In the genomic region with DNA sequence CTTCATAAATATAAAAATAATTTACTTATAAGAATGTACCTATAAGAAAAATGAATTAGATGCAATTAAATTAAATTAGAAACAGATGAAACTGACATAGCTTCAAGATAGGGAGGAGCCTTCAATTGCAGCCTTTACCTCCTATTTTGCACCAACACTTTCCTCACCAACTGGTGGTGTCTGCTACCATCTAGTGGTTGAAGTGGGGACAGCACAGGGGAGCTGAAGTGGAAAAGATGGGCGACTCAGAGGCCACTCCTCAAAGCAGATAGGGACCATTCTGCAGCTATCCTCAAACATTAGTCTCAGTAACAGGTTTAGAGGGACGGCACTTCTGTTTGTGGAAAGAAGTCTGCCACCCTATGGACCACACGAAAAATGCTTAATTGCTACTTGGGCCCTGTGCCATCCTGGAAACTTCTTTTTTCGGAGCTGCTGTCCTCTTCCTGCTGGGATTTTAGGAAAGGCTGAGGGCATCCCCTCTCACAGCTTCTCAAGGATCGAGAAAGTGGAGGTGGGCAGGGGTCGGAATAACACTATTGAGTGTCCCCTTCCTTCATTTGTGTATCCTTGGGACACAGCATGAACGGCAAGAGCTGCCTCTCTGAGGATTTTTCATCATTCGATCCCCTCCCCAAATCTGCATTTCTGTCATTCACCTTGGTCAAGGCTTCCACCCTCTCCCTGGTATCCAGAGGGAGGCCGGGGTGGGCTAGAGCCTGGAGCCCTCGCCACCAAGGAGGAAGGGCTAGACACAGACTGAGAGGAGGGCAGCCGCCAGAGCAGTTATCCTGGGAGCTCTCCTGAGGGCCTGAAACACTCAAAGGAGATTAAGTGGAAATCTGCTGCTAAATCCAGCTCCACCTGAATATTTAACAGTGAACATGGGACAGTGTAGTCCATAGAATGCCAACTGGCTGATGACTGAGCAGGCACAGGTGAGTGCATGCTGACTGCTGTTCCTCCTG, we compare ENCODE assay signal across 8 cellular contexts. TPM values are rescaled to one million over a fixed set of nuclear protein-coding genes. Genes with fewer than 3 reads are reported as not detected.
DNase-seq lines count a peak whose midpoint lies in the region; ATAC-seq and TF ChIP-seq lines count a peak whose summit lies in the region.

No MANE protein-coding gene starts in this region.

- no peaks in the 10 kb centered on the region for H3K4me1 Mint-ChIP-seq in natural killer cell treated with Interleukin-12 subunit alpha and Interleukin-12 subunit beta and Interleukin-15 and Interleukin-18, amount 100 ng/mL, for 72 hours (ENCODE audit: low read depth in 2 of 2)
- no peaks in the 10 kb centered on the region for H3K4me1 Mint-ChIP-seq in stimulated activated naive B cell treated with anti-CD40 and anti-IgM and Interleukin-4, amounts not matched to agents 10 μg/mL and 1 μg/mL and 100 μg/mL, for 72 hours

- peak; percentile 89 for TF ChIP-seq CTCF in GM06990 (IDR thresholded peaks at IDR 0.05; ENCODE audit: insufficient read depth, low read length, poor library complexity, severe bottlenecking)
- peak in 2 of 3 experiments; percentile 95 to 99 for TF ChIP-seq CTCF in esophagus muscularis mucosa (IDR thresholded peaks at IDR 0.05)

- no peaks in the 10 kb centered on the region for H3K36me3 ChIP-seq in GM06990 (ENCODE audit: control insufficient read depth, insufficient read depth, low read length)
- H3K36me3 ChIP-seq in Karpas-422 (ENCODE audit: insufficient read depth, low read length): no peaks in the 10 kb centered on the region
- H3K36me3 ChIP-seq in esophagus muscularis mucosa: no peaks in the 10 kb centered on the region

- H3K79me2 ChIP-seq in Karpas-422 (ENCODE audit: low read length): no peaks in the 10 kb centered on the region

- DNase-seq in GM06990 (ENCODE audit: extremely low read depth, insufficient read length): peak; percentile 29
- peak; percentile 95 for DNase-seq in Karpas-422
- DNase-seq in OCI-M1 (lab: John Stamatoyannopoulos, UW): peak; percentile 93
- peak; percentile 81 for DNase-seq in activated T-cell treated with anti-CD3 and anti-CD28 coated beads for 24 hours (ENCODE audit: low read depth)
- DNase-seq in esophagus muscularis mucosa (ENCODE audit: extremely low spot score): peak; percentile 94
- peak; percentile 73 for DNase-seq in natural killer cell treated with Interleukin-12 subunit alpha and Interleukin-12 subunit beta and Interleukin-15 and Interleukin-18, amount 100 ng/mL, for 72 hours (ENCODE audit: low spot score)
- peak; percentile 75 for DNase-seq in stimulated activated naive B cell treated with anti-CD40 and anti-IgM and Interleukin-4, amounts not matched to agents 10 μg/mL and 1 μg/mL and 100 μg/mL, for 72 hours

- no peak overlapping the region for H3K9ac ChIP-seq in Karpas-422 (ENCODE audit: low read length)

- H4K20me1 ChIP-seq in Karpas-422 (ENCODE audit: insufficient read depth, low read depth, low read length): no peaks in the 10 kb centered on the region

- no peak overlapping the region for H3K4me3 Mint-ChIP-seq in natural killer cell treated with Interleukin-12 subunit alpha and Interleukin-12 subunit beta and Interleukin-15 and Interleukin-18, amount 100 ng/mL, for 72 hours
- no peak overlapping the region for H3K4me3 Mint-ChIP-seq in stimulated activated naive B cell treated with anti-CD40 and anti-IgM and Interleukin-4, amounts not matched to agents 10 μg/mL and 1 μg/mL and 100 μg/mL, for 72 hours

- ATAC-seq in natural killer cell treated with Interleukin-12 subunit alpha and Interleukin-12 subunit beta and Interleukin-15 and Interleukin-18, amount 100 ng/mL, for 72 hours: peak; percentile 76 to 78
- ATAC-seq in stimulated activated naive B cell treated with anti-CD40 and anti-IgM and Interleukin-4, amounts not matched to agents 10 μg/mL and 1 μg/mL and 100 μg/mL, for 72 hours (replicated peaks): peak; percentile 93
- no peak for ATAC-seq in HG02970 (IDR thresholded peaks at IDR 0.05; ENCODE audit: low FRiP score, unreplicated experiment)

- H3K9me2 ChIP-seq in Karpas-422 (replicated peaks; ENCODE audit: insufficient read depth, low read length): no peaks in the 10 kb centered on the region

- peaks cover 0 to 2% of the 10 kb centered on the region in 2 donors for H3K27me3 Mint-ChIP-seq in natural killer cell treated with Interleukin-12 subunit alpha and Interleukin-12 subunit beta and Interleukin-15 and Interleukin-18, amount 100 ng/mL, for 72 hours
- peaks cover 0 to 6% of the 10 kb centered on the region in 2 donors for H3K27me3 Mint-ChIP-seq in stimulated activated naive B cell treated with anti-CD40 and anti-IgM and Interleukin-4, amounts not matched to agents 10 μg/mL and 1 μg/mL and 100 μg/mL, for 72 hours

- no peaks in the 10 kb centered on the region for H3K9me3 Mint-ChIP-seq in natural killer cell treated with Interleukin-12 subunit alpha and Interleukin-12 subunit beta and Interleukin-15 and Interleukin-18, amount 100 ng/mL, for 72 hours
- no peaks in the 10 kb centered on the region for H3K9me3 Mint-ChIP-seq in stimulated activated naive B cell treated with anti-CD40 and anti-IgM and Interleukin-4, amounts not matched to agents 10 μg/mL and 1 μg/mL and 100 μg/mL, for 72 hours

- H3K9me3 ChIP-seq in Karpas-422 (ENCODE audit: low read length): no peaks in the 10 kb centered on the region
- no peaks in the 10 kb centered on the region for H3K9me3 ChIP-seq in esophagus muscularis mucosa

- no peak for TF ChIP-seq POLR2A in esophagus muscularis mucosa (IDR thresholded peaks at IDR 0.05; ENCODE audit: low read depth)

- H3K27me3 ChIP-seq in GM06990 (replicated peaks; ENCODE audit: control insufficient read depth, insufficient read depth, low read length) (no peaks in the 10 kb centered on the region; the same call in 1 of the 2 replicates), Karpas-422 (ENCODE audit: low read length) (no peaks in the 10 kb centered on the region), esophagus muscularis mucosa (peaks cover 0 to 10% (median 0%) of the 10 kb centered on the region in 4 donors)

- H3K4me3 ChIP-seq in GM06990 (replicated peaks; ENCODE audit: low read depth, low read length) (no peak overlapping the region), Karpas-422 (ENCODE audit: low read length) (no peak overlapping the region), esophagus muscularis mucosa (no peak overlapping the region)

- H3K36me3 Mint-ChIP-seq in natural killer cell treated with Interleukin-12 subunit alpha and Interleukin-12 subunit beta and Interleukin-15 and Interleukin-18, amount 100 ng/mL, for 72 hours: no peaks in the 10 kb centered on the region
- no peaks in the 10 kb centered on the region for H3K36me3 Mint-ChIP-seq in stimulated activated naive B cell treated with anti-CD40 and anti-IgM and Interleukin-4, amounts not matched to agents 10 μg/mL and 1 μg/mL and 100 μg/mL, for 72 hours

- H2AFZ ChIP-seq in Karpas-422 (ENCODE audit: low read length): no peak overlapping the region

- H3K4me2 ChIP-seq in Karpas-422 (ENCODE audit: low read depth, low read length, poor library complexity, severe bottlenecking): no peak overlapping the region

- no peak for TF ChIP-seq EP300 in esophagus muscularis mucosa (IDR thresholded peaks at IDR 0.05)

- H3K4me1 ChIP-seq in Karpas-422 (ENCODE audit: low read length) (peaks cover 8% of the 10 kb centered on the region), esophagus muscularis mucosa (peaks cover 0 to 30% (median 26%) of the 10 kb centered on the region in 4 donors)

- H3K27ac ChIP-seq in Karpas-422 (ENCODE audit: low read length): no peak overlapping the region
- H3K27ac ChIP-seq in esophagus muscularis mucosa (replicated peaks in 1 of 4): no peak overlapping the region

- intact Hi-C loops in esophagus muscularis mucosa (cut with DNase I): loop anchor here (1.0 to 10.0 kb wide), 4 partner anchors 37 to 406 kb away; no protein-coding TSS in a partner anchor

- WGBS in esophagus muscularis mucosa: 47% methylated on average over 11 of the region's 11 CpGs

- H3K27ac Mint-ChIP-seq in natural killer cell treated with Interleukin-12 subunit alpha and Interleukin-12 subunit beta and Interleukin-15 and Interleukin-18, amount 100 ng/mL, for 72 hours: no peak overlapping the region
- H3K27ac Mint-ChIP-seq in stimulated activated naive B cell treated with anti-CD40 and anti-IgM and Interleukin-4, amounts not matched to agents 10 μg/mL and 1 μg/mL and 100 μg/mL, for 72 hours: no peak overlapping the region

RNA-seq across cellular contexts. Expression of a gene that starts 9.6 kb away (rescaled TPM):
- not detected in 2 replicates for total RNA-seq in Karpas-422 (2014; rRNA removed; shearing (Covaris generic); ENCODE audit: low replicate concordance)
- total RNA-seq in esophagus muscularis mucosa: not detected
- total RNA-seq in natural killer cell treated with Interleukin-12 subunit alpha and Interleukin-12 subunit beta and Interleukin-15 and Interleukin-18, amount 100 ng/mL, for 72 hours: under 1 TPM in 1 of 2 donors, not detected in 1; 0.21 TPM

RNA-seq across cellular contexts. Expression of a gene that starts 53.0 kb away (rescaled TPM):
- total RNA-seq in Karpas-422 (2014; rRNA removed; shearing (Covaris generic); ENCODE audit: low replicate concordance): 352 and 401 TPM in 2 replicates
- 100 to 1,000 TPM in 1 of 4 donors, 10 to 100 TPM in 3; 59.9 to 113 (median 71.0) TPM for total RNA-seq in esophagus muscularis mucosa
- 100 to 1,000 TPM in 1 of 2 donors, 10 to 100 TPM in 1; 86.1 to 150 TPM for total RNA-seq in natural killer cell treated with Interleukin-12 subunit alpha and Interleukin-12 subunit beta and Interleukin-15 and Interleukin-18, amount 100 ng/mL, for 72 hours

RNA-seq across cellular contexts. Expression of a gene that starts 58.4 kb away (rescaled TPM):
- not detected in 2 replicates for total RNA-seq in Karpas-422 (2014; rRNA removed; shearing (Covaris generic); ENCODE audit: low replicate concordance)
- total RNA-seq in esophagus muscularis mucosa: under 1 TPM in 1 of 4 donors, not detected in 3; 0.23 TPM
- not detected for total RNA-seq in natural killer cell treated with Interleukin-12 subunit alpha and Interleukin-12 subunit beta and Interleukin-15 and Interleukin-18, amount 100 ng/mL, for 72 hours

Comparison
In these comparisons a context has a peak if more than half of its experiments do, and no peak if none do; other contexts are left out.
1. DNase-seq: peak in every context shown above with its lines; median percentile 95 in Karpas-422; 94 in esophagus muscularis mucosa; 93 in OCI-M1; 81 in activated T-cell treated with anti-CD3 and anti-CD28 coated beads for 24 hours; 75 in stimulated activated naive B cell treated with anti-CD40 and anti-IgM and Interleukin-4, amounts not matched to agents 10 μg/mL and 1 μg/mL and 100 μg/mL, for 72 hours; 73 in natural killer cell treated with Interleukin-12 subunit alpha and Interleukin-12 subunit beta and Interleukin-15 and Interleukin-18, amount 100 ng/mL, for 72 hours; 29 in GM06990.